1 cellular context compared by ENCODE assay signal in the genomic region with DNA sequence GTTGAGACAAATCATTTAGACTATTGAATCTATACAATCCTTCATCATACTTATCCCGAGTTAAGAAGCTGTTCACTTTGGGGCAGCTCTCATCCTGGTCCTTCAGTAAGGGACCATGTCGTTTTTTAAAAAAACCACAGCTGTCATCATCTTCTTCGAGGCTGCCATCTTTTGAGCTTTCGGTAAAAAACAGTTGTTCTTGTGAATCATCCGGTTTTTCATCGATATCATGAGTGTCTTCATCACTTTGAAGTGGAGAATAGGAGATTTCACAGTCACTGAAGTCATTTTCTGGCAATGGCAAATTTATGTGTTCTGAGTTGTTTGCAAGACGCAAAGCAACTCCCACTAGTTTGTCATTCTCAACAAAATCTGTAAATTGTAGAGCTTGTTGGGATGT.
TF ChIP-seq lines count a peak whose summit lies in the region.

No MANE protein-coding gene starts in this region.

TF ChIP-seq in GM12878, 131 proteins besides CTCF, POLR2A, EP300 and RAD21:
- TF ChIP-seq, protein P1, sequence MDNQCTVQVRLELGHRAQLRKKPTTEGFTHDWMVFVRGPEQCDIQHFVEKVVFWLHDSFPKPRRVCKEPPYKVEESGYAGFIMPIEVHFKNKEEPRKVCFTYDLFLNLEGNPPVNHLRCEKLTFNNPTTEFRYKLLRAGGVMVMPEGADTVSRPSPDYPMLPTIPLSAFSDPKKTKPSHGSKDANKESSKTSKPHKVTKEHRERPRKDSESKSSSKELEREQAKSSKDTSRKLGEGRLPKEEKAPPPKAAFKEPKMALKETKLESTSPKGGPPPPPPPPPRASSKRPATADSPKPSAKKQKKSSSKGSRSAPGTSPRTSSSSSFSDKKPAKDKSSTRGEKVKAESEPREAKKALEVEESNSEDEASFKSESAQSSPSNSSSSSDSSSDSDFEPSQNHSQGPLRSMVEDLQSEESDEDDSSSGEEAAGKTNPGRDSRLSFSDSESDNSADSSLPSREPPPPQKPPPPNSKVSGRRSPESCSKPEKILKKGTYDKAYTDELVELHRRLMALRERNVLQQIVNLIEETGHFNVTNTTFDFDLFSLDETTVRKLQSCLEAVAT (IDR thresholded peaks at IDR 0.05): peak; percentile 77; the same call in 1 of the 2 replicates
- TF ChIP-seq LARP7 (IDR thresholded peaks at IDR 0.05): no peak
